Comparison of ENCODE assay signal across 1 cellular context in genomic region chr1:27787895-27788294, GRCh38.
TF ChIP-seq lines count a peak whose summit lies in the region.

No MANE protein-coding gene starts in this region.

TF ChIP-seq in GM23338, 12 proteins besides CTCF, POLR2A, EP300 and RAD21 (continued from another document):
- TF ChIP-seq ZNF462 (CRISPR knock-in tag; IDR thresholded peaks at IDR 0.05) (no peak), NANOG (IDR thresholded peaks at IDR 0.05; ENCODE audit: borderline replicate concordance) (no peak), EZH2phosphoT487 (IDR thresholded peaks at IDR 0.05; ENCODE audit: unreplicated experiment) (no peak), JUNB (IDR thresholded peaks at IDR 0.05; ENCODE audit: unreplicated experiment) (no peak), ETS1 (IDR thresholded peaks at IDR 0.05) (no peak), ZNF114 (CRISPR knock-in tag; IDR thresholded peaks at IDR 0.05) (no peak), ZNF331 (CRISPR knock-in tag; IDR thresholded peaks at IDR 0.05; ENCODE audit: low read depth) (no peak)
TF ChIP-seq in GM23338: peak in this region for 0.
